Comparison of ENCODE assay signal across 19 cellular contexts in genomic region chr16:79367822-79368221, GRCh38.
"Had no signal": no experiment of that assay in that cellular context is flagged by ENCODE, and none has a peak within 500 bp of the region (broad histone marks: within the 10 kb centered on the region; RNA-seq: fewer than 3 reads in every experiment).

No MANE protein-coding gene starts in this region.

- DNase-seq: KBM-7, MV-4-11, NCI-H1048, NCI-H1105, NCI-H1436 treated with DMSO at 0.1 percent for 48 hours, NCI-H1694, NCI-H187 treated with DMSO at 0.1 percent for 48 hours, NCI-H2029 treated with DMSO at 0.1 percent for 48 hours, NCI-H2171, NCI-H226, NCI-H446, NCI-H510A, NCI-H524 treated with DMSO at 0.1 percent for 48 hours, NCI-H69, NCI-H774, RPMI8226, SHP77, SK-N-SH had no signal

- H3K4me2 ChIP-seq: SK-N-SH had no signal

- H3K9ac ChIP-seq: SK-N-SH had no signal

- H3K27ac ChIP-seq: HL-60 had no signal

- H3K9me3 ChIP-seq: SK-N-SH had no signal
